ENCODE assay signal across 8 cellular contexts in the genomic region with DNA sequence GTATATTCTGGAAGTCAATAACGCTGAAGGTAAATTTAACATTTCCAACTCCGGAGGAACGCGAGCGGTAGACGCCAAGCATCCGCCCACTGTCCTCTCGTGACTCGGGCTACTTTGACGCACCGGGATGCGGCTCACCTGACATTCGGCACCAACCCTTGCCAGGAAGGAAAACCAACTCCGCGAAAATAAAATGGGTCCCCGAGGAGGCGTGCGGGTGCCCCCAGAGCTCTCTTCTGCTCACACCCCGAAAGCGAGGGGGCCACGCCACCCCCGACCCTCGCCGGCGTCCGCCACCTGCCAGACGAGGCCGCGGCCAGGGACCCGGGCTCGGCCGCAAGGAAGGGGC. TPM values are rescaled to one million over a fixed set of nuclear protein-coding genes. Genes with fewer than 3 reads are reported as not detected.
DNase-seq lines count a peak whose midpoint lies in the region; ATAC-seq, FAIRE-seq and TF ChIP-seq lines count a peak whose summit lies in the region.

No MANE protein-coding gene starts in this region.

- 0% methylated on average over 13 to 32 of the region's 32 CpGs for WGBS in heart left ventricle, 4 donors

- intact Hi-C loops in heart left ventricle (cut with DNase I): loop anchor here in 4 of 10 donors (5.0 to 10.0 kb wide), 4 partner anchors 42 to 55 kb away; no protein-coding TSS in a partner anchor
- intact Hi-C loops in posterior vena cava (cut with DNase I): no loop called here

- H3K27me3 ChIP-seq in heart left ventricle: no peaks in the 10 kb centered on the region

- no peaks in the 10 kb centered on the region for H3K36me3 ChIP-seq in heart left ventricle

- FAIRE-seq in H54 (lab: Jason Lieb, UNC): peak; percentile 20

- TF ChIP-seq POLR2A in H54 (IDR thresholded peaks at IDR 0.05; ENCODE audit: low read depth, low read length) (no peak), heart left ventricle (IDR thresholded peaks at IDR 0.05) (no peak)

- no peak for TF ChIP-seq CTCF in heart left ventricle (IDR thresholded peaks at IDR 0.05)

- H3K4me1 ChIP-seq in heart left ventricle: peaks cover 0 to 35% (median 21%) of the 10 kb centered on the region in 12 donors

- DNase-seq in COR-L47 (lab: John Stamatoyannopoulos, UW) (peak; percentile 37), H54 (ENCODE audit: insufficient read length, low spot score) (no peak), NCI-H774 (lab: John Stamatoyannopoulos, UW) (peak; percentile 26), heart left ventricle (peak in 4 of 5 donors; percentile 39 to 55 (median 48)), posterior vena cava (ENCODE audit: low spot score) (peak; percentile 80), NCI-H1436 (lab: John Stamatoyannopoulos, UW) (no peak)
- peak; percentile 51 for DNase-seq in activated naive CD4-positive, alpha-beta T cell treated with anti-CD3 and anti-CD28 coated beads, Interleukin-2, amount 50 U/mL, for 16 hours

- H3K9me3 ChIP-seq in heart left ventricle: peaks cover 0 to 4% (median 0%) of the 10 kb centered on the region in 12 donors

- ATAC-seq in heart left ventricle: peak in 3 of 4 donors; percentile 3 to 38 (median 29)
- no peak for ATAC-seq in HG03457 (IDR thresholded peaks at IDR 0.05; ENCODE audit: unreplicated experiment)

- H3K4me3 ChIP-seq in heart left ventricle: peak overlapping the region; percentile 64 to 100 (median 96)

- peak overlapping the region; percentile 79 to 99 (median 98) for H3K27ac ChIP-seq in heart left ventricle

RNA-seq across cellular contexts. Expression of gene ITSN2, which starts 0.7 kb away (rescaled TPM):
- total RNA-seq in heart left ventricle: 10 to 100 TPM; 30.6 to 55.0 (median 40.0) TPM
- polyA plus RNA-seq in heart left ventricle: 10 to 100 TPM; 19.3 to 30.6 TPM
- 10 to 100 TPM; 57.7 to 77.0 TPM for total RNA-seq in posterior vena cava

Comparison
In these comparisons a context has a peak if more than half of its experiments do, and no peak if none do; other contexts are left out.
1. DNase-seq: peak in COR-L47 (single experiment), NCI-H774 (single experiment), activated naive CD4-positive, alpha-beta T cell treated with anti-CD3 and anti-CD28 coated beads, Interleukin-2, amount 50 U/mL, for 16 hours (single experiment), heart left ventricle (4 of 5) and posterior vena cava (single experiment); none in H54 (single experiment) and NCI-H1436 (single experiment).